Comparison of ENCODE assay signal across 30 cellular contexts in genomic region chr2:109500910-109501309, GRCh38.
"Had no signal": no experiment of that assay in that cellular context is flagged by ENCODE, and none has a peak within 500 bp of the region (broad histone marks: within the 10 kb centered on the region; RNA-seq: fewer than 3 reads in every experiment).

No MANE protein-coding gene starts in this region.

- ATAC-seq: heart right ventricle; left lobe of liver; mucosa of descending colon; natural killer cell treated with Interleukin-12 subunit alpha and Interleukin-12 subunit beta and Interleukin-15 and Interleukin-18, amount 100 ng/mL, for 72 hours; sciatic nerve; stimulated activated effector memory CD8-positive, alpha-beta T cell treated with anti-CD3 and anti-CD28 coated beads, Interleukin-12 subunit alpha, Interleukin-12 subunit beta, amount 100 ng/mL, for 72 hours had no signal

- H3K36me3 ChIP-seq: colonic mucosa, neural progenitor cell, prostate gland, right atrium auricular region, thyroid gland, uterus had no signal

- H3K9me3 ChIP-seq: colonic mucosa, esophagus squamous epithelium, prostate gland, right atrium auricular region, thyroid gland, uterus had no signal

- H3K4me1 ChIP-seq: colonic mucosa, neural progenitor cell, uterus had no signal

- H3K27ac Mint-ChIP-seq: memory B cell; mesothelial cell of epicardium; naive B cell; natural killer cell treated with Interleukin-12 subunit alpha and Interleukin-12 subunit beta and Interleukin-15 and Interleukin-18, amount 100 ng/mL, for 72 hours; stimulated activated effector memory CD8-positive, alpha-beta T cell treated with anti-CD3 and anti-CD28 coated beads, Interleukin-12 subunit alpha, Interleukin-12 subunit beta, amount 100 ng/mL, for 72 hours; type B pancreatic cell had no signal

- H3K4me3 ChIP-seq: colonic mucosa, esophagus squamous epithelium, heart right ventricle, lung, mucosa of descending colon, neural progenitor cell, prostate gland, right atrium auricular region, smooth muscle cell, stomach, thyroid gland, uterus had no signal

- H3K27me3 ChIP-seq: colonic mucosa, esophagus squamous epithelium, heart right ventricle, neural progenitor cell, right atrium auricular region, stomach, thyroid gland, uterus had no signal

- H3K27ac ChIP-seq: colonic mucosa, esophagus squamous epithelium, heart right ventricle, neural progenitor cell, right atrium auricular region, stomach, uterus had no signal

- H3K36me3 Mint-ChIP-seq: memory B cell; mesothelial cell of epicardium; naive B cell; natural killer cell treated with Interleukin-12 subunit alpha and Interleukin-12 subunit beta and Interleukin-15 and Interleukin-18, amount 100 ng/mL, for 72 hours; stimulated activated effector memory CD8-positive, alpha-beta T cell treated with anti-CD3 and anti-CD28 coated beads, Interleukin-12 subunit alpha, Interleukin-12 subunit beta, amount 100 ng/mL, for 72 hours had no signal

- H3K4me3 Mint-ChIP-seq: memory B cell; mesothelial cell of epicardium; naive B cell; natural killer cell treated with Interleukin-12 subunit alpha and Interleukin-12 subunit beta and Interleukin-15 and Interleukin-18, amount 100 ng/mL, for 72 hours; neural progenitor cell; stimulated activated effector memory CD8-positive, alpha-beta T cell treated with anti-CD3 and anti-CD28 coated beads, Interleukin-12 subunit alpha, Interleukin-12 subunit beta, amount 100 ng/mL, for 72 hours; type B pancreatic cell had no signal

- DNase-seq: colonic mucosa; dermis blood vessel endothelial cell; effector memory CD4-positive, alpha-beta T cell; erythroblast; esophagus squamous epithelium; foreskin melanocyte; glutamatergic neuron; heart right ventricle; hippocampal formation; kidney; mucosa of descending colon; naive B cell; stimulated activated CD4-positive, alpha-beta T cell treated with anti-CD3 and anti-CD28 coated beads, Interleukin-2, amount 100 ng/mL, for 24 hours; stimulated activated CD4-positive, alpha-beta T cell treated with anti-CD3 and anti-CD28 coated beads, Interleukin-4, amount 100 ng/mL, for 24 hours; stimulated activated naive CD4-positive, alpha-beta T cell treated with Interleukin-2 at 50 U/mL for 16 hours; stomach; thyroid gland; uterus had no signal

- H3K4me1 Mint-ChIP-seq: memory B cell had no signal

- H3K9me3 Mint-ChIP-seq: memory B cell; mesothelial cell of epicardium; natural killer cell treated with Interleukin-12 subunit alpha and Interleukin-12 subunit beta and Interleukin-15 and Interleukin-18, amount 100 ng/mL, for 72 hours; stimulated activated effector memory CD8-positive, alpha-beta T cell treated with anti-CD3 and anti-CD28 coated beads, Interleukin-12 subunit alpha, Interleukin-12 subunit beta, amount 100 ng/mL, for 72 hours; type B pancreatic cell had no signal
